In the genomic region with DNA sequence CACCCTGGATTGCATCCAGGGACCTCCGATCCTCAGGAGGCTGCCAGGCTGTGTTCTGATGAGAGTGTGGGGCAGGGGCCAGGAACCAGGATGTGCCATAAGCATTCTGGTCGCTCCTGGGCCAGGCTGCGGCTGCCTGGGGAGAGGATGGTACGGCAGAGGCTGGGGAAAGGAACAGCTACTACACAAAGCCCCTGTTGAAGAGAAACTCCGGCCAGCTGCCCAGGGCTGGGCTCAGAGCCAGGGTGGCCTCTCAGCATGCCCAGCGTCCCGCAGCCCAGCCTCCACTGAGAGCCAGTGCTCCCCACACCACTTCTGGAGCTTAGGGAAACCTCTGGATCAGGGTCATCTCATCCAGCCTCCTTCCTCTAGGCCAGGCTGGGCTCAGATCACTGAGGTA, we compare ENCODE assay signal across 13 cellular contexts. TPM values are rescaled to one million over a fixed set of nuclear protein-coding genes. Genes with fewer than 3 reads are reported as not detected.
A peak's percentile ranks its signal among the peaks of the same experiment; 100 is the strongest.
DNase-seq lines count a peak whose midpoint lies in the region; ATAC-seq and TF ChIP-seq lines count a peak whose summit lies in the region.
"Had no signal": no experiment of that assay in that cellular context is flagged by ENCODE, and none has a peak within 500 bp of the region (broad histone marks: within the 10 kb centered on the region; RNA-seq: fewer than 3 reads in every experiment).

No MANE protein-coding gene starts in this region.

- BruUV-seq in Panc1 (replicated peaks; lab: Mats Ljungman, UMichigan) = no TSS peak

- H3K27ac ChIP-seq in Panc1 (ENCODE audit: low read length) (no peak overlapping the region), gastroesophageal sphincter (peak overlapping the region in 2 of 4 donors; percentile 10 to 28), aorta (ENCODE audit: low read depth in 1 of 2, low read length in 2 of 2) (no peak overlapping the region)

- DNase-seq in Ammon's horn (ENCODE audit: low spot score) (peak; percentile 97), Panc1 (ENCODE audit: low read depth, low spot score) (no peak), nucleus accumbens (lab: John Stamatoyannopoulos, UW) (peak; percentile 39 to 97 (median 92)), HEK293T (ENCODE audit: extremely low spot score) (no peak), NCI-H146 (lab: John Stamatoyannopoulos, UW) (no peak), aorta (no peak)
- DNase-seq: activated CD4-positive, alpha-beta T cell treated with anti-CD3 and anti-CD28 coated beads, Interleukin-2, amount 50 U/mL, for 48 hours; activated gamma-delta T cell treated with Interleukin-2 at 50 U/mL for 16 hours; NCI-H1436 treated with DMSO at 0.1 percent for 48 hours had no signal

- in situ Hi-C loops in Panc1 (cut with HindIII; ENCODE audit: low pct_unique_long_range_greater_than_20kb, low sequenced_read_pairs) = no loop called here

- no peaks in the 10 kb centered on the region for H3K9me3 ChIP-seq in Panc1 (ENCODE audit: control insufficient read depth, insufficient read depth, low read depth, low read length)
- no peaks in the 10 kb centered on the region for H3K9me3 ChIP-seq in gastroesophageal sphincter
- H3K9me3 ChIP-seq in aorta (ENCODE audit: control insufficient read depth, low read length) = no peaks in the 10 kb centered on the region
- H3K9me3 ChIP-seq: esophagus muscularis mucosa had no signal

- no peak for TF ChIP-seq EP300 in gastroesophageal sphincter (IDR thresholded peaks at IDR 0.05)

- H3K36me3 ChIP-seq in Panc1 (ENCODE audit: control insufficient read depth, insufficient read depth, low read length) (no peaks in the 10 kb centered on the region), gastroesophageal sphincter (no peaks in the 10 kb centered on the region), aorta (ENCODE audit: control insufficient read depth in 1 of 2, insufficient read depth in 2 of 2, low read length in 1 of 2) (no peaks in the 10 kb centered on the region)
- H3K36me3 ChIP-seq: esophagus muscularis mucosa had no signal

- H3K4me3 ChIP-seq in Panc1 (ENCODE audit: low read depth in 2 of 2, low read length in 2 of 2) (no peak overlapping the region), gastroesophageal sphincter (no peak overlapping the region), aorta (ENCODE audit: low read length in 2 of 2) (no peak overlapping the region)
- H3K4me3 ChIP-seq: esophagus muscularis mucosa had no signal

- CTCF ChIA-PET in Panc1 (lab: Charles Lee) (no interaction called here), HEK293T (lab: Yijun Ruan, JAX) (interaction anchor here (1.0 kb wide), 1 partner anchor 9 kb away, joined by 4 read pairs; no protein-coding TSS in a partner anchor)

- no peak for TF ChIP-seq POLR2A in gastroesophageal sphincter (IDR thresholded peaks at IDR 0.05)

- ATAC-seq in Panc1 = peak; percentile 64
- peak; percentile 57 for ATAC-seq in gastroesophageal sphincter
- ATAC-seq in HG03159 (IDR thresholded peaks at IDR 0.05; ENCODE audit: unreplicated experiment) = no peak
- no peak for ATAC-seq in aorta (ENCODE audit: low FRiP score)

- no peak for TF ChIP-seq CTCF in Panc1 (IDR thresholded peaks at IDR 0.05)
- no peak for TF ChIP-seq CTCF in gastroesophageal sphincter (IDR thresholded peaks at IDR 0.05)

- POLR2A ChIA-PET in Panc1 (lab: Charles Lee) = no interaction called here
- POLR2A ChIA-PET in HEK293T (lab: Yijun Ruan, JAX) = no interaction called here

- H3K4me1 ChIP-seq in Panc1 (ENCODE audit: control insufficient read depth, insufficient read depth, low read length) = peaks cover 3% of the 10 kb centered on the region; the same call in 1 of the 2 replicates
- peaks cover 0 to 28% (median 3%) of the 10 kb centered on the region in 3 donors for H3K4me1 ChIP-seq in gastroesophageal sphincter
- H3K4me1 ChIP-seq in aorta (ENCODE audit: control insufficient read depth in 1 of 2, insufficient read depth in 2 of 2, low read length in 2 of 2) = no peaks in the 10 kb centered on the region

- intact Hi-C loops in Panc1 (cut with micrococcal nuclease; ENCODE audit: unreplicated experiment) = no loop called here
- intact Hi-C loops in aorta (cut with DNase I) = no loop called here

- H3K27me3 ChIP-seq in Panc1 (ENCODE audit: control insufficient read depth, insufficient read depth, low read length) (no peaks in the 10 kb centered on the region; the same call in 1 of the 2 replicates), gastroesophageal sphincter (peaks cover 2% of the 10 kb centered on the region), aorta (ENCODE audit: control insufficient read depth in 1 of 2, insufficient read depth in 2 of 2, low read length in 1 of 2) (no peaks in the 10 kb centered on the region)
- H3K27me3 ChIP-seq: esophagus muscularis mucosa had no signal

- WGBS in gastroesophageal sphincter (ENCODE audit: low coverage in 1 of 2), 2 donors = 8 to 20% methylated on average over 1 to 3 of the region's 7 CpGs
- WGBS in aorta, 2 donors = 6 to 9% methylated on average over 7 of the region's 7 CpGs

TF ChIP-seq in HEK293T, 16 proteins besides CTCF, POLR2A, EP300 and RAD21:
- TF ChIP-seq BHLHE40 (IDR thresholded peaks at IDR 0.05; ENCODE audit: borderline replicate concordance) (no peak), FOXA1 (IDR thresholded peaks at IDR 0.05) (no peak), NFRKB (IDR thresholded peaks at IDR 0.05) (no peak), SUZ12 (IDR thresholded peaks at IDR 0.05) (no peak), ARNT (IDR thresholded peaks at IDR 0.05) (no peak), ELF4 (IDR thresholded peaks at IDR 0.05) (no peak), LEF1 (IDR thresholded peaks at IDR 0.05; ENCODE audit: borderline replicate concordance) (no peak), ZNF384 (IDR thresholded peaks at IDR 0.05) (no peak), HDGF (IDR thresholded peaks at IDR 0.05; ENCODE audit: borderline replicate concordance) (no peak), SP1 (IDR thresholded peaks at IDR 0.05) (no peak), FOXK2 (IDR thresholded peaks at IDR 0.05) (no peak), L3MBTL2 (conservative IDR thresholded peaks at IDR 0.05) (no peak), TARDBP (IDR thresholded peaks at IDR 0.05) (no peak), CTBP1 (IDR thresholded peaks at IDR 0.05; ENCODE audit: borderline replicate concordance) (no peak), FOXM1 (IDR thresholded peaks at IDR 0.05; ENCODE audit: borderline replicate concordance) (no peak)
- TF ChIP-seq, protein P1, sequence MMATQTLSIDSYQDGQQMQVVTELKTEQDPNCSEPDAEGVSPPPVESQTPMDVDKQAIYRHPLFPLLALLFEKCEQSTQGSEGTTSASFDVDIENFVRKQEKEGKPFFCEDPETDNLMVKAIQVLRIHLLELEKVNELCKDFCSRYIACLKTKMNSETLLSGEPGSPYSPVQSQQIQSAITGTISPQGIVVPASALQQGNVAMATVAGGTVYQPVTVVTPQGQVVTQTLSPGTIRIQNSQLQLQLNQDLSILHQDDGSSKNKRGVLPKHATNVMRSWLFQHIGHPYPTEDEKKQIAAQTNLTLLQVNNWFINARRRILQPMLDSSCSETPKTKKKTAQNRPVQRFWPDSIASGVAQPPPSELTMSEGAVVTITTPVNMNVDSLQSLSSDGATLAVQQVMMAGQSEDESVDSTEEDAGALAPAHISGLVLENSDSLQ (IDR thresholded peaks at IDR 0.05) = no peak

RNA-seq across cellular contexts. Expression of a gene that starts 21.7 kb away (rescaled TPM):
- total RNA-seq in Panc1 (2021; ENCODE audit: unreplicated experiment) = not detected
- not detected for polyA plus RNA-seq in Panc1 (2012; ENCODE audit: insufficient read length)
- not detected for total RNA-seq in gastroesophageal sphincter
- total RNA-seq in aorta = not detected
- polyA plus RNA-seq in aorta = not detected
- total RNA-seq: esophagus muscularis mucosa; T-helper 2 cell treated with Interferon-gamma antibody and Interleukin-4, amounts not matched to agents 100 ng/mL and 5 ng/mL, for 36 hours had no signal

RNA-seq across cellular contexts. Expression of a gene that starts 58.8 kb away (rescaled TPM):
- 0.28 TPM for total RNA-seq in Panc1 (2021; ENCODE audit: unreplicated experiment)
- 0.12 TPM for polyA plus RNA-seq in Panc1 (2012; ENCODE audit: insufficient read length)
- total RNA-seq in gastroesophageal sphincter = 1 to 10 TPM in 2 of 4 donors, under 1 TPM in 2; 0.54 to 6.5 (median 1.1) TPM
- 1 to 10 TPM; 1.6 to 3.9 TPM for total RNA-seq in aorta
- under 1 TPM; 0.38 to 0.92 TPM for polyA plus RNA-seq in aorta

Comparison
In these comparisons a context has a peak if more than half of its experiments do, and no peak if none do; other contexts are left out.
1. DNase-seq: peak in Ammon's horn (single experiment) and nucleus accumbens (56 of 56); none in Panc1 (single experiment), HEK293T (single experiment), NCI-H146 (single experiment) and aorta (0 of 2).
2. ATAC-seq: peak in Panc1 (single experiment) and gastroesophageal sphincter (single experiment); none in HG03159 (single experiment) and aorta (single experiment).